1 cellular context compared by ENCODE assay signal in the genomic region with DNA sequence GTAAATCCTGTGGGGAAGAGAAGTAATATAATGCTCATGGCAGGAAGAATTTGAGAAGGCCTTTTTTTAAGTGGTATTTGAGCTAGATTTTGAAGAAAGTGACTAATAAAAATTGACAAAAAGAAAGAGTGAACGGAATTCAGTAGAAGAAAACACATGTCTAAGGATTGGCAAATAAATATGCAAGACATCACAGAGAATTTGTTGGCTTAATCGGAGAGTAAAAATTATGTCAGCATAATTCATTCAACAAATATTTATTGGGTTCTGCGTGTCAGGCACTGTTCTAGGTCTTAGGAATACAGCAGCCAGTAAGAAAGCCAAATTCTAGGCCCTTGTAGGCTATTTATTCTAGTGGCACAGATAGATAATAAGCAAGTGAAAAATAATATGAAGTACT.
A peak's percentile ranks its signal among the peaks of the same experiment; 100 is the strongest.
TF ChIP-seq lines count a peak whose summit lies in the region.

No MANE protein-coding gene starts in this region.

TF ChIP-seq in K562, 482 proteins besides CTCF, POLR2A, EP300 and RAD21:
- TF ChIP-seq SMARCA5 (IDR thresholded peaks at IDR 0.05) (no peak), KDM1A (IDR thresholded peaks at IDR 0.05) (no peak), ZNF3 (CRISPR knock-in tag; IDR thresholded peaks at IDR 0.05) (peak; percentile 76; the same call in 1 of the 2 replicates), HDAC2 (IDR thresholded peaks at IDR 0.05) (no peak), EWSR1 (IDR thresholded peaks at IDR 0.05; ENCODE audit: borderline replicate concordance, low read depth, partially characterized antibody) (no peak)
TF ChIP-seq in K562: peak in this region for 1.
